In the genomic region with DNA sequence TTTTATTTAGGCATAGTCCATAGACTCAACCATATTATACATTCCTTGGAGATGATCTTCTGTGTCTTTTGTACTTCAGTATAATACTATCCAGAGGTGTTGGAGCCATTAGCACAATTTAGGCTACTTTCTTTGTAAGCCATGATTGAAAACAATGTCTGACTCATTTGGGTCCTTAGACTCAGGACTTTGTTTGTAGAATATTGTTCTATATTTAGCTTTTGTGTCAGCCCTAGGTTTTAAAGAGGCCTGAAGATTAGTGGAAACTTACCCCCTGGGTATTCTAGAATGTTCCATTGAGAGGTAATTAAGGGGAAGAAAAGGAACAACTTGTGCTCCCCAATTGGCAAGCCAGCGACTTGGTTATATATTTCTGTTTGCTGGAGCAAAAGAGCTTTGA, we compare ENCODE assay signal across 1 cellular context.
TF ChIP-seq lines count a peak whose summit lies in the region.

No MANE protein-coding gene starts in this region.

TF ChIP-seq in IMR-90, 13 proteins besides CTCF, POLR2A, EP300 and RAD21 (continued from another document):
- TF ChIP-seq, protein P1, sequence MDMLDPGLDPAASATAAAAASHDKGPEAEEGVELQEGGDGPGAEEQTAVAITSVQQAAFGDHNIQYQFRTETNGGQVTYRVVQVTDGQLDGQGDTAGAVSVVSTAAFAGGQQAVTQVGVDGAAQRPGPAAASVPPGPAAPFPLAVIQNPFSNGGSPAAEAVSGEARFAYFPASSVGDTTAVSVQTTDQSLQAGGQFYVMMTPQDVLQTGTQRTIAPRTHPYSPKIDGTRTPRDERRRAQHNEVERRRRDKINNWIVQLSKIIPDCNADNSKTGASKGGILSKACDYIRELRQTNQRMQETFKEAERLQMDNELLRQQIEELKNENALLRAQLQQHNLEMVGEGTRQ (IDR thresholded peaks at IDR 0.05; ENCODE audit: low read depth, low read length), result no peak
- no peak for TF ChIP-seq MAFK (IDR thresholded peaks at IDR 0.05; ENCODE audit: low read depth, low read length)
- no peak for TF ChIP-seq FOS (IDR thresholded peaks at IDR 0.05; ENCODE audit: low read depth, low read length)
- TF ChIP-seq CHD1 (IDR thresholded peaks at IDR 0.05; ENCODE audit: low read depth, low read length), result no peak
- no peak for TF ChIP-seq RFX5 (IDR thresholded peaks at IDR 0.05; ENCODE audit: low read depth, low read length)
- TF ChIP-seq CEBPB (IDR thresholded peaks at IDR 0.05; ENCODE audit: low read depth, low read length), result no peak
- no peak for TF ChIP-seq SMC3 (IDR thresholded peaks at IDR 0.05; ENCODE audit: low read depth, low read length)
- TF ChIP-seq BHLHE40 (IDR thresholded peaks at IDR 0.05; ENCODE audit: low read depth, low read length), result no peak
- no peak for TF ChIP-seq RCOR1 (IDR thresholded peaks at IDR 0.05; ENCODE audit: insufficient replicate concordance, low read length)
- no peak for TF ChIP-seq MAZ (IDR thresholded peaks at IDR 0.05; ENCODE audit: borderline replicate concordance, low read depth, low read length)
